In the genomic region with DNA sequence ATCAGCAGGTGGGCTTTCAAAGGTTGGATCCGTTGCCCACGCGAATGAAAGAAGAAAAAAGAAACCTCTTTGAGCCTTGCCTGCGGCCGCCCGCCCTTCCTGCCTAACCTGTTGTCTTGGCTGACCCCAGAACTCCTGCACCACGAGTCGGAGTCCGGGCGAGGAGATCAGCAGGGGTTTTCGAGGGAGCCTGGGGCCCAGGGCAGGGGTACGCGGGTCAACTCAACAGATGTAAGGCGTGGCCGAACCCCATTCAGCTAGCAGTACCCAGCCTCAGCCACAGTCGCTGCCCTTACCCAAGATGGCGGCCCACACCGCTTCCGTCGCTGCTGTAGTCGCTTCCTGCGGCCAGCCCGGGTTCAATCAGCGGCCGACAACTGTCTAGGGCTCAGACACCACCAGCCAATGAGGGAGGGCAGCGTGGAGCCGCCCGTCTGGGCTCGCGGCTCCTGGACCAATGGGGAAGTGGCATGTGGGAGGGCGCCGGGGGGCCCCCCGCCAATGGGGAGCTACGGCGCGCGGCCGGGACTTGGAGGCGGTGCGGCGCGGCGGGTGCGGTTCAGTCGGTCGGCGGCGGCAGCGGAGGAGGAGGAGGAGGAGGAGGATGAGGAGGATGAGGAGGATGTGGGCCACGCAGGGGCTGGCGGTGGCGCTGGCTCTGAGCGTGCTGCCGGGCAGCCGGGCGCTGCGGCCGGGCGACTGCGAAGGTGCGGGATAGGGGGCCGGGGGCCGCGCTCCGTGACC, we compare ENCODE assay signal across 8 cellular contexts. TPM values are rescaled to one million over a fixed set of nuclear protein-coding genes. Genes with fewer than 3 reads are reported as not detected.
DNase-seq lines count a peak whose midpoint lies in the region; ATAC-seq and TF ChIP-seq lines count a peak whose summit lies in the region.

A gene (plus strand): TSS at position 562 of the 744 bp plus-strand sequence. CDS start 52 bp downstream, at position 614.

- H3K9me3 Mint-ChIP-seq in activated naive CD4-positive, alpha-beta T cell treated with anti-CD3 and anti-CD28 coated beads, Interleukin-2, amount 50 U/mL, for 72 hours = no peaks in the 10 kb centered on the region

- peak within 1 kb of the TSS; percentile 99 for H3K27ac Mint-ChIP-seq in activated naive CD4-positive, alpha-beta T cell treated with anti-CD3 and anti-CD28 coated beads, Interleukin-2, amount 50 U/mL, for 72 hours

- DNase-seq in GM10248 (ENCODE audit: extremely low spot score) (peak; percentile 100), NCI-H1092 treated with DMSO at 0.1 percent for 48 hours (lab: John Stamatoyannopoulos, UW) (peak; percentile 94), SKM-1 (lab: John Stamatoyannopoulos, UW; ENCODE audit: unreplicated experiment) (peak; percentile 96), globus pallidus (ENCODE audit: low spot score) (peak; percentile 98), occipital lobe (lab: John Stamatoyannopoulos, UW) (peak; percentile 98)
- peak; percentile 94 to 99 for DNase-seq in activated naive CD4-positive, alpha-beta T cell treated with anti-CD3 and anti-CD28 coated beads, Interleukin-2, amount 50 U/mL, for 72 hours (ENCODE audit: low spot score in 2 of 2)

- H3K27ac ChIP-seq in temporal lobe (ENCODE audit: low read depth, low read length) = peak within 1 kb of the TSS; percentile 94

- ATAC-seq in HG02610 (IDR thresholded peaks at IDR 0.05; ENCODE audit: unreplicated experiment) = peak; percentile 97
- ATAC-seq in activated naive CD4-positive, alpha-beta T cell treated with anti-CD3 and anti-CD28 coated beads, Interleukin-2, amount 50 U/mL, for 72 hours = peak; percentile 97 to 98

- POLR2A ChIA-PET in GM10248 (lab: Yijun Ruan, JAX) = interaction anchor here (0.8 to 1.8 kb wide), 5 partner anchors 9 to 816 kb away, joined by 3 to 9 read pairs (median 4); a partner anchor contains a TSS

- H3K36me3 Mint-ChIP-seq in activated naive CD4-positive, alpha-beta T cell treated with anti-CD3 and anti-CD28 coated beads, Interleukin-2, amount 50 U/mL, for 72 hours = peaks cover 31 to 40% of the 10 kb centered on the region in 2 donors

- CTCF ChIA-PET in GM10248 (lab: Yijun Ruan, JAX) = interaction anchor here (0.8 to 7.5 kb wide), 5 partner anchors 13 to 769 kb away, joined by 4 to 71 read pairs (median 5); no protein-coding TSS in a partner anchor

- no peak for TF ChIP-seq CTCF in GM10248 (IDR thresholded peaks at IDR 0.05; ENCODE audit: control extremely low read depth, extremely low read depth, low read depth, missing control alignments)

RNA-seq across cellular contexts. Expression of the gene that starts here (rescaled TPM):
- 100 to 1,000 TPM in 1 of 2 donors, 10 to 100 TPM in 1; 93.6 to 109 TPM for total RNA-seq in activated naive CD4-positive, alpha-beta T cell treated with anti-CD3 and anti-CD28 coated beads, Interleukin-2, amount 50 U/mL, for 72 hours
- total RNA-seq in occipital lobe (22.3 TPM), temporal lobe (16.5 TPM)

Comparison
In these comparisons a context has a peak if more than half of its experiments do, and no peak if none do; other contexts are left out.
1. Peak in every context shown above with its lines: DNase-seq, ATAC-seq and H3K27ac ChIP-seq.